ENCODE assay signal across 8 cellular contexts in the genomic region with DNA sequence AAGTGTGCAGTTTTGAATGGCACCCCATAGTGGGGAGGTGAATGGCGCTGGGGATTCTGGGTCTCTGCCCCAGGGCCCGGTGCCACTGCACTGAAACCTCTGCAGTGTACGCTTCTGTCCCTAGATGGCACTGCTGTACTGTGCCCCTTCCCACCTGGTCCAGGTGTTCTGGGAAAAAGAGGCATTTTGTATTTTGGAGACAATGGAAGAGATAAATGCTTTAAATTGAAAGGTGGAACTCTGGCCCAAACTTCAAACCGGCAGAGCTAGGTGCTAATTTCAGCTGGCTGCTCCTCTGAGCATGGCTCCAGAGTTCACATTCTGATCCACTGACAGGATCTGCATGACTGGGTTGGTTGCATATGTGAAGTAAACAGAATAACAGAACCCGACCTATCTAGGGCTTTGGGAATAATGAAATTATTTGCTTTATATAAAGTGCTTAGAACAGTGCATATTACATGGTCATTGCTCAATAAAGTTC. TPM values are rescaled to one million over a fixed set of nuclear protein-coding genes. Genes with fewer than 3 reads are reported as not detected.
DNase-seq lines count a peak whose midpoint lies in the region; ATAC-seq, FAIRE-seq and TF ChIP-seq lines count a peak whose summit lies in the region.

No MANE protein-coding gene starts in this region.

- 20% methylated on average over 3 of the region's 5 CpGs; no CpG with 5 or more reads in 1 of the 2 experiments for WGBS in IMR-90 (ENCODE audit: extremely low coverage in 2 of 2, insufficient read length in 1 of 2), 2 experiments
- 19% methylated on average over 5 of the region's 5 CpGs for WGBS in smooth muscle cell (ENCODE audit: low lambda C conversion rate)

- POLR2A ChIA-PET in IMR-90 (lab: Charles Lee; ENCODE audit: unreplicated experiment), result no interaction called here
- POLR2A ChIA-PET in T-cell (lab: Charles Lee), result no interaction called here
- POLR2A ChIA-PET in endothelial cell of umbilical vein (lab: Charles Lee), result no interaction called here

- TF ChIP-seq RAD21 in IMR-90 (IDR thresholded peaks at IDR 0.05; ENCODE audit: low read length), result peak; percentile 32

- no peak overlapping the region for H2AK5ac ChIP-seq in IMR-90 (ENCODE audit: low read depth, low read length)

- H3K4me2 ChIP-seq in IMR-90 (ENCODE audit: low read depth, low read length) (no peak overlapping the region), endothelial cell of umbilical vein (ENCODE audit: insufficient read depth, low read length) (no peak overlapping the region), smooth muscle cell (no peak overlapping the region)

- no peaks in the 10 kb centered on the region for H3K79me1 ChIP-seq in IMR-90 (ENCODE audit: low read depth in 1 of 2, low read length in 2 of 2)

- no peaks in the 10 kb centered on the region for H3K9me3 Mint-ChIP-seq in T-cell

- H3K9ac ChIP-seq in IMR-90 (ENCODE audit: low read depth, low read length), result no peak overlapping the region
- H3K9ac ChIP-seq in endothelial cell of umbilical vein (replicated peaks; ENCODE audit: extremely low read depth, insufficient read depth, low read length), result no peak overlapping the region
- H3K9ac ChIP-seq in smooth muscle cell (ENCODE audit: low read depth), result no peak overlapping the region

- H3K4me1 Mint-ChIP-seq in T-cell, result no peaks in the 10 kb centered on the region

- H3K4me1 ChIP-seq in IMR-90 (ENCODE audit: control insufficient read depth, insufficient read depth, low read length) (peaks cover 7% of the 10 kb centered on the region), endothelial cell of umbilical vein (ENCODE audit: control insufficient read depth, extremely low read depth, insufficient read depth, low read length) (no peaks in the 10 kb centered on the region), smooth muscle cell (ENCODE audit: low read depth) (no peaks in the 10 kb centered on the region)

- H4K20me1 ChIP-seq in IMR-90 (ENCODE audit: insufficient read depth, low read length) (no peaks in the 10 kb centered on the region), endothelial cell of umbilical vein (replicated peaks; ENCODE audit: control insufficient read depth, extremely low read depth, insufficient read depth, low read length) (no peaks in the 10 kb centered on the region), smooth muscle cell (ENCODE audit: low read depth) (no peaks in the 10 kb centered on the region)

- H2BK20ac ChIP-seq in IMR-90 (ENCODE audit: low read depth, low read length), result 0 out of 2 replicates have a peak overlapping the region, but pooled peaks have one; percentile 5

- H2AK9ac ChIP-seq in IMR-90 (replicated peaks; ENCODE audit: low read depth, low read length, poor library complexity), result no peak overlapping the region

- H4K91ac ChIP-seq in IMR-90 (ENCODE audit: insufficient read depth, low read depth, low read length), result no peak overlapping the region

- in situ Hi-C loops in IMR-90 (cut with MboI; ENCODE audit: low sequenced_read_pairs), result no loop called here

- H3F3A ChIP-seq in smooth muscle cell (ENCODE audit: low read depth), result no peaks in the 10 kb centered on the region

- TF ChIP-seq POLR2A in IMR-90 (IDR thresholded peaks at IDR 0.05; ENCODE audit: low read depth, low read length), result no peak
- TF ChIP-seq POLR2A in endothelial cell of umbilical vein (IDR thresholded peaks at IDR 0.05; ENCODE audit: low read depth, low read length), result no peak

- no peaks in the 10 kb centered on the region for H3K36me3 Mint-ChIP-seq in T-cell

- H3K4ac ChIP-seq in IMR-90 (ENCODE audit: low read depth, low read length), result no peak overlapping the region

- no peak overlapping the region for H3K4me3 Mint-ChIP-seq in T-cell

- H2BK15ac ChIP-seq in IMR-90 (ENCODE audit: low read depth, low read length), result no peak overlapping the region

- H4K8ac ChIP-seq in IMR-90 (ENCODE audit: low read depth in 2 of 2, low read length in 2 of 2), result no peak overlapping the region

- DNase-seq in DMS79 (lab: John Stamatoyannopoulos, UW) (peak; percentile 10), IMR-90 (peak; percentile 55), T-cell (peak in 12 of 34 experiments; percentile 9 to 37 (median 30)), endothelial cell of umbilical vein (ENCODE audit: low read depth, low spot score) (no peak), smooth muscle cell (lab: John Stamatoyannopoulos, UW; ENCODE audit: unreplicated experiment) (no peak), putamen (ENCODE audit: low spot score) (no peak), omental fat pad (ENCODE audit: low spot score) (no peak)

- H3K9me1 ChIP-seq in IMR-90 (ENCODE audit: insufficient read depth, low read length) (peaks cover 9% of the 10 kb centered on the region; the same call in 1 of the 2 replicates), endothelial cell of umbilical vein (replicated peaks; ENCODE audit: control insufficient read depth, extremely low read depth, insufficient read depth, low read length) (no peaks in the 10 kb centered on the region)

- intact Hi-C loops in IMR-90 (cut with micrococcal nuclease), result no loop called here
- intact Hi-C loops in endothelial cell of umbilical vein (cut with micrococcal nuclease), result no loop called here

- H3K23ac ChIP-seq in IMR-90 (ENCODE audit: low read depth, low read length), result no peak overlapping the region

- no peak overlapping the region for H3K4me3 ChIP-seq in IMR-90 (ENCODE audit: insufficient read depth, low read depth, low read length)
- H3K4me3 ChIP-seq in endothelial cell of umbilical vein (replicated peaks in 1 of 3; ENCODE audit: insufficient read depth in 1 of 3, low read depth in 1 of 3, low read length in 3 of 3), result no peak overlapping the region
- no peak overlapping the region for H3K4me3 ChIP-seq in smooth muscle cell

- H3K79me2 ChIP-seq in endothelial cell of umbilical vein (ENCODE audit: control insufficient read depth, insufficient read depth, low read length) (no peaks in the 10 kb centered on the region), smooth muscle cell (ENCODE audit: low read depth) (no peaks in the 10 kb centered on the region)

- no peak overlapping the region for H2BK5ac ChIP-seq in IMR-90 (ENCODE audit: low read depth, low read length, poor library complexity, severe bottlenecking)

- H3K27me3 ChIP-seq in IMR-90 (ENCODE audit: control insufficient read depth, insufficient read depth, low read length) (peaks cover 4% of the 10 kb centered on the region), endothelial cell of umbilical vein (ENCODE audit: control insufficient read depth in 2 of 2, insufficient read depth in 2 of 2, low read length in 2 of 2) (peaks cover 4% of the 10 kb centered on the region in 2 experiments), smooth muscle cell (ENCODE audit: low read depth) (no peaks in the 10 kb centered on the region)

- peak; percentile 60 for ATAC-seq in IMR-90 (ENCODE audit: low read depth)
- ATAC-seq in T-cell (replicated peaks in 1 of 4), result peak; percentile 76 to 94 (median 84)
- ATAC-seq in omental fat pad (ENCODE audit: low FRiP score), result no peak
- no peak for ATAC-seq in HG03378 (IDR thresholded peaks at IDR 0.05; ENCODE audit: unreplicated experiment)

- no peak overlapping the region for H2BK120ac ChIP-seq in IMR-90 (ENCODE audit: low read depth, low read length)

- H3K9me3 ChIP-seq in IMR-90 (ENCODE audit: control insufficient read depth, insufficient read depth, low read length) (no peaks in the 10 kb centered on the region), endothelial cell of umbilical vein (replicated peaks; ENCODE audit: control insufficient read depth, insufficient read depth, low read length) (no peaks in the 10 kb centered on the region), smooth muscle cell (replicated peaks; ENCODE audit: low read depth) (no peaks in the 10 kb centered on the region)

- H3K27ac Mint-ChIP-seq in T-cell, result no peak overlapping the region

- TF ChIP-seq CTCF in IMR-90 (conservative IDR thresholded peaks at IDR 0.05; ENCODE audit: low read depth, low read length) (peak; percentile 51), endothelial cell of umbilical vein (IDR thresholded peaks at IDR 0.05; ENCODE audit: extremely low read depth in 1 of 2, insufficient read depth in 1 of 2, low read depth in 1 of 2, low read length in 2 of 2) (peak; percentile 69 to 71), smooth muscle cell (IDR thresholded peaks at IDR 0.05; ENCODE audit: borderline replicate concordance, insufficient read depth, poor library complexity, severe bottlenecking) (peak; percentile 61), omental fat pad (IDR thresholded peaks at IDR 0.05) (no peak)

- peak; percentile 63 for FAIRE-seq in endothelial cell of umbilical vein (lab: Jason Lieb, UNC)

- BruUV-seq in IMR-90 (replicated peaks; lab: Mats Ljungman, UMichigan) (no TSS peak), endothelial cell of umbilical vein (replicated peaks; lab: Mats Ljungman, UMichigan) (no TSS peak)

- H3K36me3 ChIP-seq in IMR-90 (ENCODE audit: control insufficient read depth, insufficient read depth, low read length), result no peaks in the 10 kb centered on the region
- no peaks in the 10 kb centered on the region for H3K36me3 ChIP-seq in endothelial cell of umbilical vein (ENCODE audit: control insufficient read depth in 2 of 2, extremely low read depth in 1 of 2, insufficient read depth in 2 of 2, low read length in 2 of 2)
- H3K36me3 ChIP-seq in smooth muscle cell (ENCODE audit: low read depth), result no peaks in the 10 kb centered on the region

- dilution Hi-C loops in IMR-90 (cut with HindIII; ENCODE audit: low sequenced_read_pairs, unreplicated experiment) (no loop called here), endothelial cell of umbilical vein (cut with MboI; ENCODE audit: extremely low pct_ligation_motif_present, low sequenced_read_pairs) (no loop called here)

- CTCF ChIA-PET in IMR-90 (lab: Yijun Ruan, JAX) (interaction anchor here (1.1 to 1.2 kb wide), 2 partner anchors 18 to 188 kb away, joined by 3 to 4 read pairs; no protein-coding TSS in a partner anchor), T-cell (lab: Charles Lee) (interaction anchor here in 1 of 2 donors (0.5 kb wide), 1 partner anchor 20 kb away, joined by 3 read pairs; no protein-coding TSS in a partner anchor), endothelial cell of umbilical vein (lab: Charles Lee) (interaction anchor here (1.2 to 4.0 kb wide), 5 partner anchors 9 to 741 kb away, joined by 3 to 19 read pairs (median 4); no protein-coding TSS in a partner anchor)

- H3K14ac ChIP-seq in IMR-90 (replicated peaks; ENCODE audit: low read depth, low read length), result no peak overlapping the region

- peak overlapping the region; percentile 58 for H2AFZ ChIP-seq in IMR-90 (replicated peaks; ENCODE audit: low read length, poor library complexity)
- no peak overlapping the region for H2AFZ ChIP-seq in endothelial cell of umbilical vein (ENCODE audit: low read depth, low read length)
- no peak overlapping the region for H2AFZ ChIP-seq in smooth muscle cell (ENCODE audit: low read depth)

- H3K27ac ChIP-seq in IMR-90 (ENCODE audit: insufficient read depth, low read length) (no peak overlapping the region), endothelial cell of umbilical vein (ENCODE audit: insufficient read depth, low read depth, low read length) (no peak overlapping the region), smooth muscle cell (ENCODE audit: low read depth) (no peak overlapping the region)

- H3K18ac ChIP-seq in IMR-90 (ENCODE audit: low read depth, low read length), result no peak overlapping the region

- peaks cover 0 to 26% of the 10 kb centered on the region in 2 donors for H3K27me3 Mint-ChIP-seq in T-cell

- H3K56ac ChIP-seq in IMR-90 (ENCODE audit: extremely low read depth, insufficient read depth, low read length), result no peak overlapping the region

- no peak overlapping the region for H4K5ac ChIP-seq in IMR-90 (ENCODE audit: low read depth, low read length)

RNA-seq across cellular contexts. Expression of gene KRT80, which starts 52.2 kb away (rescaled TPM):
- total RNA-seq in IMR-90 (2012; rRNA removed) (0.54 and 0.56 TPM in 2 replicates), T-cell (under 1 TPM in 2 of 5 donors, not detected in 3; 0.09 to 0.12 TPM), endothelial cell of umbilical vein (21.7 and 23.7 TPM in 2 replicates), smooth muscle cell (6.7 and 11.7 TPM in 2 replicates), omental fat pad (1 to 10 TPM in 1 of 4 donors, under 1 TPM in 2, not detected in 1; 0.37 to 5.5 (median 0.75) TPM)
- polyA plus RNA-seq in IMR-90 (2012; rRNA removed) (3.4 TPM in 2 replicates), endothelial cell of umbilical vein (12.3 and 13.6 TPM in 2 replicates), smooth muscle cell (5.1 and 6.6 TPM in 2 replicates)
- 1.2 and 2.4 TPM in 2 replicates for polyA plus RNA-seq in IMR-90 (2012; cell fraction: cytosol; rRNA removed)
- 14.7 and 18.0 TPM in 2 replicates for polyA plus RNA-seq in IMR-90 (2012; cell fraction: nucleus; rRNA removed; ENCODE audit: low replicate concordance)
- 14.2 and 14.7 TPM in 2 replicates for polyA plus RNA-seq in endothelial cell of umbilical vein (2011; cell fraction: cytosol; rRNA removed)
- polyA plus RNA-seq in endothelial cell of umbilical vein (2011; cell fraction: nucleus; rRNA removed), result 21.6 and 24.7 TPM in 2 replicates
- polyA plus RNA-seq in endothelial cell of umbilical vein (2012), result 6.5 and 10.4 TPM in 2 replicates
- 11.6 and 14.8 TPM in 2 replicates for polyA minus RNA-seq in endothelial cell of umbilical vein
- polyA minus RNA-seq in endothelial cell of umbilical vein (2011; cell fraction: cytosol; rRNA and poly(A)+ RNA removed), result 68.4 TPM
- polyA minus RNA-seq in endothelial cell of umbilical vein (2011; cell fraction: nucleus; rRNA and poly(A)+ RNA removed), result 5.7 and 6.3 TPM in 2 replicates

Comparison
In these comparisons a context has a peak if more than half of its experiments do, and no peak if none do; other contexts are left out.
1. DNase-seq: peak in DMS79 (single experiment) and IMR-90 (single experiment); none in endothelial cell of umbilical vein (single experiment), smooth muscle cell (single experiment), putamen (single experiment) and omental fat pad (single experiment).
2. ATAC-seq: peak in IMR-90 (single experiment) and T-cell (4 of 4); none in omental fat pad (single experiment) and HG03378 (single experiment).
3. CTCF ChIP-seq: peak in IMR-90 (single experiment), endothelial cell of umbilical vein (2 of 2) and smooth muscle cell (single experiment); none in omental fat pad (0 of 3).